27 cellular contexts compared by ENCODE assay signal in the genomic region with DNA sequence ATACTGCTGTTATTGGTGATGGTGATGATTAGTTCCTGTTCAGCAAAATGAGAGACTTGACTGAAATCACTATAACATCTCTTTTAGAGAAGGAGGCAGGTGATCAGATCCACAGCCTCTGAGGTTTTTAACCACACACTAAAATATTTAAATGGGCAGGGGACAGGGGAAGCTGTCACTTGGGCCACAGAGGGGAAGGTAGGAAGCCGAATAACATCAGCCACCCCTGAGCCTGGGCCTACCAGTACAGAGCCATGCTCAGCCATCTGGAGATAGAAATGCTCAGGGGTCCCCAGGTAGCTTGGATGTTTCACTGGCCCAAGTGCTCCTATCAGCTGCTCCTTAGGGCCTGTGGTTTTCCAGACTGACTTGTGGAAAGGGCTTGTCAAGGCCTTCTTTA.
DNase-seq lines count a peak whose midpoint lies in the region; ATAC-seq and TF ChIP-seq lines count a peak whose summit lies in the region.
"Had no signal": no experiment of that assay in that cellular context is flagged by ENCODE, and none has a peak within 500 bp of the region (broad histone marks: within the 10 kb centered on the region; RNA-seq: fewer than 3 reads in every experiment).

No MANE protein-coding gene starts in this region.

- H3K27me3 ChIP-seq in cardiac muscle cell, result no peaks in the 10 kb centered on the region
- no peaks in the 10 kb centered on the region for H3K27me3 ChIP-seq in CD4-positive, alpha-beta T cell (ENCODE audit: control insufficient read depth, insufficient read depth, low read length)
- H3K27me3 ChIP-seq: heart left ventricle, pancreas, right lobe of liver, suprapubic skin had no signal

- H3K36me3 ChIP-seq in cardiac muscle cell, result no peaks in the 10 kb centered on the region
- H3K36me3 ChIP-seq: heart left ventricle, pancreas, right lobe of liver, suprapubic skin had no signal

- H3K27ac ChIP-seq in cardiac muscle cell, result peak overlapping the region; percentile 15
- H3K27ac ChIP-seq in CD4-positive, alpha-beta T cell (ENCODE audit: low read depth, low read length), result no peak overlapping the region
- H3K27ac ChIP-seq: heart left ventricle, pancreas, PC-9, right lobe of liver, suprapubic skin had no signal

- DNase-seq in cardiac muscle cell (ENCODE audit: low read depth in 1 of 2, low spot score in 1 of 2) (peak in 1 of 2 donors; percentile 71), Right ventricle myocardium inferior (ENCODE audit: missing footprints) (no peak)
- no peak for DNase-seq in CD4-positive, alpha-beta T cell
- no peak for DNase-seq in activated T-cell treated with anti-CD3 and anti-CD28 coated beads, Interleukin-2, amount 50 U/mL, for 1 hour
- DNase-seq in activated effector memory CD4-positive, alpha-beta T cell treated with anti-CD3 and anti-CD28 coated beads, Interleukin-2, amount 50 U/mL, for 16 hours, result no peak
- DNase-seq: 8988T; activated CD4-positive, alpha-beta T cell treated with anti-CD3 and anti-CD28 coated beads for 48 hours; activated effector memory CD4-positive, alpha-beta T cell treated with Interleukin-2 at 50 U/mL for 16 hours; GOT3; heart left ventricle; NCI-H187; NCI-H2227 treated with DMSO at 0.1 percent for 48 hours; NCI-H82; pancreas; PC-9; right lobe of liver; SIG-M5; T-helper 1 cell had no signal

- no peak for TF ChIP-seq CTCF in cardiac muscle cell (IDR thresholded peaks at IDR 0.05; ENCODE audit: low read depth, low read length)
- no peak for TF ChIP-seq CTCF in CD4-positive, alpha-beta T cell (IDR thresholded peaks at IDR 0.05)

- no peak overlapping the region for H3K27ac Mint-ChIP-seq in stimulated activated memory B cell treated with anti-CD40 and anti-IgM and Interleukin-4, amounts not matched to agents 10 μg/mL and 1 μg/mL and 100 μg/mL, for 72 hours
- H3K27ac Mint-ChIP-seq in CD4-positive, alpha-beta T cell, result no peak overlapping the region
- H3K27ac Mint-ChIP-seq: B cell; dendritic cell treated with granulocyte-macrophage colony-stimulating factor and Interleukin-4, amounts not matched to agents 40 ng/mL and 50 ng/mL, for 4 days; mesothelial cell of epicardium; natural killer cell treated with Interleukin-12 subunit alpha and Interleukin-12 subunit beta and Interleukin-15 and Interleukin-18, amount 100 ng/mL, for 72 hours had no signal

- intact Hi-C loops in Right ventricle myocardium inferior (cut with DNase I), result no loop called here
- intact Hi-C loops in CD4-positive, alpha-beta T cell (cut with DNase I, micrococcal nuclease), result no loop called here

- no peak for ATAC-seq in Right ventricle myocardium inferior
- ATAC-seq in GM21619 (IDR thresholded peaks at IDR 0.05; ENCODE audit: unreplicated experiment), result peak; percentile 40
- peak; percentile 28 for ATAC-seq in HG03342 (IDR thresholded peaks at IDR 0.05; ENCODE audit: unreplicated experiment)
- ATAC-seq in stimulated activated memory B cell treated with anti-CD40 and anti-IgM and Interleukin-4, amounts not matched to agents 10 μg/mL and 1 μg/mL and 100 μg/mL, for 72 hours, result peak; percentile 27
- ATAC-seq in CD4-positive, alpha-beta T cell (ENCODE audit: poor library complexity), result no peak
- ATAC-seq: heart left ventricle; left lobe of liver; natural killer cell treated with Interleukin-12 subunit alpha and Interleukin-12 subunit beta and Interleukin-15 and Interleukin-18, amount 100 ng/mL, for 72 hours; pancreas; right lobe of liver had no signal

- H3K4me3 Mint-ChIP-seq in stimulated activated memory B cell treated with anti-CD40 and anti-IgM and Interleukin-4, amounts not matched to agents 10 μg/mL and 1 μg/mL and 100 μg/mL, for 72 hours, result no peak overlapping the region
- H3K4me3 Mint-ChIP-seq in CD4-positive, alpha-beta T cell, result no peak overlapping the region
- H3K4me3 Mint-ChIP-seq: B cell; dendritic cell treated with granulocyte-macrophage colony-stimulating factor and Interleukin-4, amounts not matched to agents 40 ng/mL and 50 ng/mL, for 4 days; mesothelial cell of epicardium; natural killer cell treated with Interleukin-12 subunit alpha and Interleukin-12 subunit beta and Interleukin-15 and Interleukin-18, amount 100 ng/mL, for 72 hours had no signal

- H3K4me1 Mint-ChIP-seq in stimulated activated memory B cell treated with anti-CD40 and anti-IgM and Interleukin-4, amounts not matched to agents 10 μg/mL and 1 μg/mL and 100 μg/mL, for 72 hours, result peaks cover 6% of the 10 kb centered on the region
- no peaks in the 10 kb centered on the region for H3K4me1 Mint-ChIP-seq in CD4-positive, alpha-beta T cell (ENCODE audit: low read depth)
- H3K4me1 Mint-ChIP-seq: mesothelial cell of epicardium had no signal

- H3K9me3 ChIP-seq in cardiac muscle cell (ENCODE audit: low read depth), result no peaks in the 10 kb centered on the region
- no peaks in the 10 kb centered on the region for H3K9me3 ChIP-seq in CD4-positive, alpha-beta T cell (ENCODE audit: control insufficient read depth, low read length)
- H3K9me3 ChIP-seq: heart left ventricle, pancreas, right lobe of liver, suprapubic skin had no signal

- peaks cover 10% of the 10 kb centered on the region for H3K27me3 Mint-ChIP-seq in stimulated activated memory B cell treated with anti-CD40 and anti-IgM and Interleukin-4, amounts not matched to agents 10 μg/mL and 1 μg/mL and 100 μg/mL, for 72 hours
- H3K27me3 Mint-ChIP-seq in CD4-positive, alpha-beta T cell, result peaks cover 10% of the 10 kb centered on the region

- CTCF ChIA-PET in CD4-positive, alpha-beta T cell (lab: Charles Lee), result no interaction called here

- POLR2A ChIA-PET in CD4-positive, alpha-beta T cell (lab: Charles Lee), result no interaction called here

- no peaks in the 10 kb centered on the region for H3K9me3 Mint-ChIP-seq in stimulated activated memory B cell treated with anti-CD40 and anti-IgM and Interleukin-4, amounts not matched to agents 10 μg/mL and 1 μg/mL and 100 μg/mL, for 72 hours
- no peaks in the 10 kb centered on the region for H3K9me3 Mint-ChIP-seq in CD4-positive, alpha-beta T cell
- H3K9me3 Mint-ChIP-seq: dendritic cell treated with granulocyte-macrophage colony-stimulating factor and Interleukin-4, amounts not matched to agents 40 ng/mL and 50 ng/mL, for 4 days; mesothelial cell of epicardium; natural killer cell treated with Interleukin-12 subunit alpha and Interleukin-12 subunit beta and Interleukin-15 and Interleukin-18, amount 100 ng/mL, for 72 hours had no signal

- H3K36me3 Mint-ChIP-seq in stimulated activated memory B cell treated with anti-CD40 and anti-IgM and Interleukin-4, amounts not matched to agents 10 μg/mL and 1 μg/mL and 100 μg/mL, for 72 hours, result no peaks in the 10 kb centered on the region
- no peaks in the 10 kb centered on the region for H3K36me3 Mint-ChIP-seq in CD4-positive, alpha-beta T cell (ENCODE audit: low read depth)
- H3K36me3 Mint-ChIP-seq: mesothelial cell of epicardium; natural killer cell treated with Interleukin-12 subunit alpha and Interleukin-12 subunit beta and Interleukin-15 and Interleukin-18, amount 100 ng/mL, for 72 hours had no signal

- peaks cover 33% of the 10 kb centered on the region for H3K4me1 ChIP-seq in cardiac muscle cell (ENCODE audit: low read depth)
- H3K4me1 ChIP-seq: pancreas, right lobe of liver, suprapubic skin had no signal

- no peak overlapping the region for H3K4me3 ChIP-seq in cardiac muscle cell
- H3K4me3 ChIP-seq: heart left ventricle, pancreas, PC-9, right lobe of liver, suprapubic skin had no signal

Comparison
In these comparisons a context has a peak if more than half of its experiments do, and no peak if none do; other contexts are left out.
1. ATAC-seq: peak in GM21619 (single experiment), HG03342 (single experiment) and stimulated activated memory B cell treated with anti-CD40 and anti-IgM and Interleukin-4, amounts not matched to agents 10 μg/mL and 1 μg/mL and 100 μg/mL, for 72 hours (single experiment); none in Right ventricle myocardium inferior (single experiment) and CD4-positive, alpha-beta T cell (single experiment).